Comparison of ENCODE assay signal across 8 cellular contexts in genomic region chr6:27478141-27478705, GRCh38. TPM values are rescaled to one million over a fixed set of nuclear protein-coding genes. Genes with fewer than 3 reads are reported as not detected.
DNase-seq lines count a peak whose midpoint lies in the region; ATAC-seq and TF ChIP-seq lines count a peak whose summit lies in the region.

No MANE protein-coding gene starts in this region.

- no CpG with 5 or more reads among the region's 12 CpGs for WGBS in mesendoderm (ENCODE audit: extremely low coverage, insufficient coverage, low lambda C conversion rate)

- peaks cover 25% of the 10 kb centered on the region for H3K4me1 ChIP-seq in Karpas-422 (ENCODE audit: low read length)
- no peaks in the 10 kb centered on the region for H3K4me1 ChIP-seq in mesendoderm (ENCODE audit: control insufficient read depth, low read depth, low read length)

- H4K20me1 ChIP-seq in Karpas-422 (ENCODE audit: insufficient read depth, low read depth, low read length): no peaks in the 10 kb centered on the region

- peak overlapping the region; percentile 63 for H3K27ac ChIP-seq in Karpas-422 (ENCODE audit: low read length)
- H3K27ac ChIP-seq in mesendoderm (ENCODE audit: low read depth, low read length): no peak overlapping the region

- DNase-seq in D341Med (ENCODE audit: low spot score) (peak; percentile 34), Karpas-422 (peak; percentile 72), cardiac fibroblast (ENCODE audit: low read depth in 2 of 2) (peak; percentile 25 to 55), mesendoderm (no peak), cerebellar nuclear complex (lab: John Stamatoyannopoulos, UW) (no peak), NCI-H2081 treated with DMSO at 0.1 percent for 48 hours (lab: John Stamatoyannopoulos, UW) (no peak), NCI-H510A (lab: John Stamatoyannopoulos, UW) (no peak)

- H3K4me2 ChIP-seq in Karpas-422 (ENCODE audit: low read depth, low read length, poor library complexity, severe bottlenecking) (peak overlapping the region; percentile 83), mesendoderm (ENCODE audit: low read length) (peak overlapping the region; percentile 72)

- H3K23ac ChIP-seq in mesendoderm (ENCODE audit: low read length): no peak overlapping the region

- no peaks in the 10 kb centered on the region for H3K79me2 ChIP-seq in Karpas-422 (ENCODE audit: low read length)
- H3K79me2 ChIP-seq in mesendoderm (ENCODE audit: control insufficient read depth, insufficient read depth, low read length): no peaks in the 10 kb centered on the region

- H2AK5ac ChIP-seq in mesendoderm (ENCODE audit: low read length): no peak overlapping the region

- no peaks in the 10 kb centered on the region for H3K79me1 ChIP-seq in mesendoderm (ENCODE audit: low read length)

- no peaks in the 10 kb centered on the region for H3K9me3 ChIP-seq in Karpas-422 (ENCODE audit: low read length)

- H2BK120ac ChIP-seq in mesendoderm (ENCODE audit: low read depth, low read length): no peak overlapping the region

- H4K5ac ChIP-seq in mesendoderm (ENCODE audit: low read length): no peak overlapping the region

- H3K56ac ChIP-seq in mesendoderm (ENCODE audit: low read length): peak overlapping the region; percentile 52

- no peak overlapping the region for H3K4ac ChIP-seq in mesendoderm (ENCODE audit: low read depth, low read length)

- no peak overlapping the region for H4K8ac ChIP-seq in mesendoderm (ENCODE audit: low read depth, low read length)

- no peak overlapping the region for H2BK5ac ChIP-seq in mesendoderm (ENCODE audit: low read length)

- ATAC-seq in GM21576 (IDR thresholded peaks at IDR 0.05; ENCODE audit: unreplicated experiment): peak; percentile 17

- no peaks in the 10 kb centered on the region for H3K27me3 ChIP-seq in Karpas-422 (ENCODE audit: low read length)
- no peaks in the 10 kb centered on the region for H3K27me3 ChIP-seq in mesendoderm (ENCODE audit: insufficient read depth, low read length, poor library complexity)

- H3K9me2 ChIP-seq in Karpas-422 (replicated peaks; ENCODE audit: insufficient read depth, low read length): no peaks in the 10 kb centered on the region

- peak overlapping the region; percentile 91 for H2AFZ ChIP-seq in Karpas-422 (ENCODE audit: low read length)

- peak overlapping the region; percentile 69 for H3K4me3 ChIP-seq in Karpas-422 (ENCODE audit: low read length)
- peak overlapping the region; percentile 66 to 73 for H3K4me3 ChIP-seq in cardiac fibroblast (replicated peaks in 1 of 2; ENCODE audit: low read depth in 2 of 2, low read length in 2 of 2)
- H3K4me3 ChIP-seq in mesendoderm (ENCODE audit: low read length): peak overlapping the region; percentile 56

- TF ChIP-seq CTCF in cardiac fibroblast (IDR thresholded peaks at IDR 0.05; ENCODE audit: low read depth, low read length): no peak

- H3K36me3 ChIP-seq in Karpas-422 (ENCODE audit: insufficient read depth, low read length) (no peaks in the 10 kb centered on the region), mesendoderm (ENCODE audit: control insufficient read depth, insufficient read depth, low read length) (no peaks in the 10 kb centered on the region)

- H3K18ac ChIP-seq in mesendoderm (ENCODE audit: low read length): no peak overlapping the region

- H2BK15ac ChIP-seq in mesendoderm (replicated peaks; ENCODE audit: low read depth): no peak overlapping the region

- H3K9ac ChIP-seq in Karpas-422 (ENCODE audit: low read length) (peak overlapping the region; percentile 66), mesendoderm (ENCODE audit: low read length) (peak overlapping the region; percentile 58)

RNA-seq across cellular contexts. Expression of gene ZNF184, which starts 5.3 kb away (rescaled TPM):
- total RNA-seq in Karpas-422 (2014; rRNA removed; shearing (Covaris generic); ENCODE audit: low replicate concordance): 9.5 and 18.8 TPM in 2 replicates
- polyA plus RNA-seq in mesendoderm (2013, experiment 1 of 2): 10.0 TPM
- polyA plus RNA-seq in mesendoderm (2013, experiment 2 of 2): 10.3 TPM

Comparison
In these comparisons a context has a peak if more than half of its experiments do, and no peak if none do; other contexts are left out.
1. DNase-seq: peak in D341Med (single experiment), Karpas-422 (single experiment) and cardiac fibroblast (2 of 2); none in mesendoderm (single experiment), cerebellar nuclear complex (0 of 2), NCI-H2081 treated with DMSO at 0.1 percent for 48 hours (single experiment) and NCI-H510A (single experiment).
2. Peak in every context shown above with its lines, with median percentiles within 50 percentile points of each other: H3K4me3 ChIP-seq.